ENCODE assay signal across 8 cellular contexts in genomic region chr16:21506857-21507456, GRCh38.
DNase-seq lines count a peak whose midpoint lies in the region; ATAC-seq lines count a peak whose summit lies in the region.
"Not testable (repeated sequence)": the region's sequence is repeated elsewhere in the genome, so short reads cannot be mapped to it uniquely, and the experiment has no call there.

No MANE protein-coding gene starts in this region.

- H3K27ac ChIP-seq in right cardiac atrium (ENCODE audit: low read length) (peak overlapping the region; percentile 50), skin epidermis (peak overlapping the region in 20 of 21 experiments; percentile 10 to 92 (median 70))

- DNase-seq in CD1c-positive myeloid dendritic cell (ENCODE audit: extremely low spot score) (peak; percentile 75), T-helper 17 cell (peak in 2 of 3 donors; percentile 25 to 42), right cardiac atrium (peak; percentile 37 to 81 (median 72))
- peak; percentile 41 for DNase-seq in activated naive CD4-positive, alpha-beta T cell treated with Interleukin-2 at 50 U/mL for 16 hours

- WGBS in right cardiac atrium = 74% methylated on average over 23 of the region's 23 CpGs

- H3K4me3 ChIP-seq in right cardiac atrium (ENCODE audit: low read length) = not testable (repeated sequence)
- peak overlapping the region in 4 of 7 experiments; percentile 8 to 24 (median 15) for H3K4me3 ChIP-seq in skin epidermis

- H3K9me3 ChIP-seq in T-helper 17 cell (ENCODE audit: control insufficient read depth, low read length, poor library complexity, severe bottlenecking); right cardiac atrium (ENCODE audit: control insufficient read depth, low read length): not testable (repeated sequence)

- H3K4me1 Mint-ChIP-seq in IgD-negative memory B cell (peaks cover 42 to 50% (median 43%) of the 10 kb centered on the region in 3 donors), T-helper 17 cell (peaks cover 48% of the 10 kb centered on the region)

- H3K27me3 ChIP-seq in right cardiac atrium (ENCODE audit: control insufficient read depth, insufficient read depth) = not testable (repeated sequence)

- H3K4me3 Mint-ChIP-seq in IgD-negative memory B cell (peak overlapping the region; percentile 83 to 92 (median 92)), T-helper 17 cell (peak overlapping the region; percentile 90)

- H3K36me3 Mint-ChIP-seq in IgD-negative memory B cell; T-helper 17 cell (ENCODE audit: low read depth): not testable (repeated sequence)

- peaks cover 21% of the 10 kb centered on the region for H3K4me1 ChIP-seq in right cardiac atrium (ENCODE audit: control insufficient read depth, insufficient read depth, low read length)

- ATAC-seq in GM18909 (IDR thresholded peaks at IDR 0.05; ENCODE audit: poor library complexity, unreplicated experiment) (peak; percentile 66), HG02623 (IDR thresholded peaks at IDR 0.05; ENCODE audit: unreplicated experiment) (peak; percentile 40), T-helper 17 cell (peak; percentile 49), right cardiac atrium (peak in 1 of 2 donors; percentile 1)

- H3K27ac Mint-ChIP-seq in IgD-negative memory B cell = peak overlapping the region; percentile 84 to 96 (median 96)
- H3K27ac Mint-ChIP-seq in T-helper 17 cell = peak overlapping the region; percentile 93

- H3K9me3 Mint-ChIP-seq in IgD-negative memory B cell = not testable (repeated sequence)

- intact Hi-C loops in right cardiac atrium (cut with DNase I) = loop anchor here in 1 of 4 donors (10.0 kb wide), 1 partner anchor 48 kb away; no protein-coding TSS in a partner anchor

- not testable (repeated sequence) for H3K27me3 Mint-ChIP-seq in IgD-negative memory B cell, T-helper 17 cell
